ENCODE assay signal across 8 cellular contexts in genomic region chr17:58337126-58337599, GRCh38. TPM values are rescaled to one million over a fixed set of nuclear protein-coding genes. Genes with fewer than 3 reads are reported as not detected.
DNase-seq lines count a peak whose midpoint lies in the region; ATAC-seq, FAIRE-seq and TF ChIP-seq lines count a peak whose summit lies in the region.

No MANE protein-coding gene starts in this region.

- peaks cover 7% of the 10 kb centered on the region for H3K36me3 Mint-ChIP-seq in T-helper 17 cell (ENCODE audit: low read depth)

- no peak overlapping the region for H3K23ac ChIP-seq in H1 (ENCODE audit: insufficient read length)

- TF ChIP-seq CTCF in GM12875 (IDR thresholded peaks at IDR 0.05; ENCODE audit: borderline replicate concordance, insufficient read depth, low read depth, low read length), result no peak
- TF ChIP-seq CTCF in H1 (IDR thresholded peaks at IDR 0.05; ENCODE audit: control extremely low read depth in 1 of 3, insufficient read depth in 1 of 3, low read depth in 1 of 3, low read length in 3 of 3), result no peak
- TF ChIP-seq CTCF in lower leg skin (IDR thresholded peaks at IDR 0.05), result no peak

- H2BK12ac ChIP-seq in H1 (ENCODE audit: low read depth, low read length), result peak overlapping the region; percentile 96

- no peak overlapping the region for H2AFZ ChIP-seq in H1 (ENCODE audit: low read length)

- H3K9me3 ChIP-seq in T-helper 17 cell (ENCODE audit: control insufficient read depth, low read length, poor library complexity, severe bottlenecking) (no peaks in the 10 kb centered on the region), H1 (ENCODE audit: insufficient read depth in 2 of 2, low read depth in 1 of 2, low read length in 1 of 2) (no peaks in the 10 kb centered on the region), small intestine (ENCODE audit: control insufficient read depth, low read depth) (no peaks in the 10 kb centered on the region)

- H2BK20ac ChIP-seq in H1 (ENCODE audit: low read length), result peak overlapping the region; percentile 53; the same call in 1 of the 2 replicates

- TF ChIP-seq RAD21 in H1 (IDR thresholded peaks at IDR 0.05 in 1 of 2, conservative IDR thresholded peaks at IDR 0.05 in 1 of 2; ENCODE audit: low read depth in 2 of 2, low read length in 2 of 2), result no peak

- H3K4me2 ChIP-seq in H1 (ENCODE audit: insufficient read depth in 1 of 2, low read depth in 2 of 2, low read length in 2 of 2), result peak overlapping the region in 1 of 2 experiments; percentile 15; a peak in 1 of 4 replicates

- H3K79me2 ChIP-seq in H1 (ENCODE audit: control insufficient read depth in 1 of 2, insufficient read depth in 2 of 2, low read length in 2 of 2), result no peaks in the 10 kb centered on the region

- peak overlapping the region; percentile 100 for H3K4me3 Mint-ChIP-seq in T-helper 17 cell

- no peaks in the 10 kb centered on the region for H3K23me2 ChIP-seq in H1 (ENCODE audit: low read depth, low read length)

- peaks cover 77% of the 10 kb centered on the region for H3K4me1 Mint-ChIP-seq in T-helper 17 cell

- H3K36me3 ChIP-seq in H1 (ENCODE audit: control insufficient read depth in 2 of 4, insufficient read depth in 4 of 4, low read length in 3 of 4), result no peaks in the 10 kb centered on the region
- H3K36me3 ChIP-seq in small intestine (ENCODE audit: control insufficient read depth in 2 of 2, insufficient read depth in 2 of 2, low read length in 2 of 2), result no peaks in the 10 kb centered on the region

- no peaks in the 10 kb centered on the region for H3K27me3 Mint-ChIP-seq in T-helper 17 cell

- intact Hi-C loops in lower leg skin (cut with DNase I; ENCODE audit: low total_unique reads), result no loop called here

- H3K79me1 ChIP-seq in H1 (ENCODE audit: low read depth, low read length), result no peaks in the 10 kb centered on the region

- WGBS in H1 (ENCODE audit: extremely low coverage in 1 of 2, insufficient coverage in 1 of 2, insufficient read length in 1 of 2, insufficient replicate concordance in 2 of 2, low coverage in 1 of 2, low lambda C conversion rate in 2 of 2, missing lambda C conversion rate in 1 of 2), 2 experiments, result 81% methylated on average over 7 of the region's 7 CpGs; no CpG with 5 or more reads in 1 of the 2 experiments
- WGBS in small intestine, 3 donors, result 4 to 26% (median 4%) methylated on average over 7 of the region's 7 CpGs
- WGBS in lower leg skin, 2 donors, result 44 to 50% methylated on average over 7 of the region's 7 CpGs

- DNase-seq in T-helper 17 cell (peak in 1 of 3 donors; percentile 46), H1 (ENCODE audit: low read depth in 1 of 2, low spot score in 2 of 2) (no peak), small intestine (no peak), hepatic stellate cell (ENCODE audit: low spot score) (no peak), lower leg skin (ENCODE audit: low spot score in 2 of 2) (no peak)

- H3K9ac ChIP-seq in H1 (replicated peaks in 1 of 4; ENCODE audit: extremely low read depth in 1 of 4, low read depth in 3 of 4, low read length in 3 of 4), result peak overlapping the region in 1 of 4 experiments; percentile 39; a peak in 2 of 7 replicates

- H3K4me3 ChIP-seq in GM12875 (ENCODE audit: low read depth, low read length) (peak overlapping the region; percentile 62), H1 (ENCODE audit: extremely low read depth in 1 of 4, insufficient read depth in 2 of 4, low read depth in 3 of 4, low read length in 4 of 4) (peak overlapping the region in 1 of 4 experiments; percentile 36; a peak in 1 of 8 replicates), small intestine (ENCODE audit: low read depth in 1 of 2, low read length in 2 of 2) (peak overlapping the region in 1 of 2 donors; percentile 27), lower leg skin (ENCODE audit: low read depth, poor library complexity, severe bottlenecking) (no peak overlapping the region)

- no peak for TF ChIP-seq EP300 in H1 (IDR thresholded peaks at IDR 0.05; ENCODE audit: borderline replicate concordance in 1 of 2, low read depth in 2 of 2, low read length in 2 of 2)

- H3K27me3 ChIP-seq in H1 (replicated peaks in 1 of 4; ENCODE audit: control insufficient read depth in 3 of 4, extremely low read depth in 1 of 4, insufficient read depth in 3 of 4, low read length in 3 of 4) (peaks cover 0 to 2% (median 0%) of the 10 kb centered on the region in 4 experiments; a peak in 3 of 7 replicates), small intestine (ENCODE audit: control insufficient read depth in 2 of 2, insufficient read depth in 2 of 2, low read length in 2 of 2) (no peaks in the 10 kb centered on the region)

- H3K4me1 ChIP-seq in H1 (replicated peaks in 1 of 4; ENCODE audit: control insufficient read depth in 3 of 4, insufficient read depth in 4 of 4, low read length in 3 of 4) (peaks cover 4 to 26% (median 21%) of the 10 kb centered on the region in 4 experiments), small intestine (ENCODE audit: control insufficient read depth in 2 of 2, insufficient read depth in 1 of 2, low read depth in 1 of 2, low read length in 1 of 2) (peaks cover 0 to 4% of the 10 kb centered on the region in 2 donors)

- H4K91ac ChIP-seq in H1 (replicated peaks; ENCODE audit: insufficient read length, low read length), result peak overlapping the region; percentile 78

- peak overlapping the region; percentile 48; the same call in 1 of the 2 replicates for H2BK15ac ChIP-seq in H1 (ENCODE audit: low read length)

- POLR2A ChIA-PET in H1 (lab: Charles Lee; ENCODE audit: partially characterized antibody), result interaction anchor here (0.7 to 11.3 kb wide), 8 partner anchors 10 to 110 kb away, joined by 3 to 149 read pairs (median 6); partner anchors contain the start of genes SUPT4H1 and TSPOAP1

- CTCF ChIA-PET in H1 (lab: Charles Lee; ENCODE audit: partially characterized antibody), result interaction anchor here (1.0 to 18.5 kb wide), 14 partner anchors 9 to 109 kb away, joined by 3 to 384 read pairs (median 4); partner anchors contain the start of genes RNF43, SUPT4H1 and TSPOAP1

- peak overlapping the region; percentile 100 for H3K27ac Mint-ChIP-seq in T-helper 17 cell

- H4K8ac ChIP-seq in H1 (ENCODE audit: extremely low read depth, insufficient read depth, low read length), result peak overlapping the region; percentile 93; the same call in 1 of the 2 replicates

- no peak overlapping the region for H3K14ac ChIP-seq in H1 (ENCODE audit: insufficient read length)

- peak overlapping the region; percentile 40 for H3K4ac ChIP-seq in H1 (replicated peaks; ENCODE audit: insufficient read length, low read depth, low read length)

- H4K20me1 ChIP-seq in H1 (replicated peaks in 1 of 2; ENCODE audit: control insufficient read depth in 1 of 2, insufficient read depth in 2 of 2, low read length in 2 of 2), result no peaks in the 10 kb centered on the region

- no peak overlapping the region for H3K56ac ChIP-seq in H1 (replicated peaks; ENCODE audit: insufficient read length, low read depth, low read length)

- peak overlapping the region; percentile 12 for H2BK120ac ChIP-seq in H1 (replicated peaks; ENCODE audit: low read depth, low read length)

- no peak for TF ChIP-seq POLR2A in H1 (IDR thresholded peaks at IDR 0.05; ENCODE audit: control extremely low read depth in 1 of 2, low read depth in 2 of 2, low read length in 2 of 2)
- no peak for TF ChIP-seq POLR2A in lower leg skin (IDR thresholded peaks at IDR 0.05)

- H3K18ac ChIP-seq in H1 (ENCODE audit: extremely low read depth, low read length), result peak overlapping the region; percentile 34

- ATAC-seq in T-helper 17 cell (peak; percentile 21), HG02588 (IDR thresholded peaks at IDR 0.05; ENCODE audit: unreplicated experiment) (no peak), HG02938 (IDR thresholded peaks at IDR 0.05; ENCODE audit: unreplicated experiment) (no peak)

- FAIRE-seq in H1 (lab: Jason Lieb, UNC), result no peak
- FAIRE-seq in small intestine (lab: Jason Lieb, UNC), result no peak

- H4K5ac ChIP-seq in H1 (ENCODE audit: insufficient read length, low read depth, low read length), result peak overlapping the region; percentile 58

- H2AK5ac ChIP-seq in H1 (ENCODE audit: low read depth, low read length), result peak overlapping the region; percentile 32

- H2BK5ac ChIP-seq in H1 (ENCODE audit: low read depth, low read length), result peak overlapping the region; percentile 8; the same call in 1 of the 2 replicates

- H3K27ac ChIP-seq in H1 (ENCODE audit: low read depth, low read length) (peak overlapping the region; percentile 64; the same call in 1 of the 2 replicates), small intestine (ENCODE audit: low read depth in 1 of 2, low read length in 1 of 2) (peak overlapping the region; percentile 75 to 98)

RNA-seq across cellular contexts. Expression of gene TSPOAP1, which starts 8.6 kb away (rescaled TPM):
- total RNA-seq in T-helper 17 cell, result 10 to 100 TPM; 30.5 to 32.8 TPM
- total RNA-seq in H1 (2021; fragmentation: NEBNext Ultra II Directional; extraction: Animal tissue kit (Norgen Biotek cat#: 25700)), result 9.2 and 9.8 TPM in 2 replicates
- polyA plus RNA-seq in H1 (2011; rRNA removed), result 7.6 and 9.8 TPM in 2 replicates
- 13.8 TPM for polyA plus RNA-seq in H1 (2011; cell fraction: cytosol; rRNA removed)
- polyA plus RNA-seq in H1 (2011; cell fraction: nucleus; rRNA removed), result 69.7 TPM
- 14.7 to 18.9 TPM (median 15.9 TPM) in 4 replicates for polyA plus RNA-seq in H1 (2012, experiment 1 of 2)
- polyA plus RNA-seq in H1 (2012, experiment 2 of 2), result 6.2 TPM
- 4.8 TPM for polyA plus RNA-seq in H1 (2013, experiment 1 of 2)
- polyA plus RNA-seq in H1 (2013, experiment 2 of 2), result 4.1 TPM
- 2.9 and 6.6 TPM in 2 replicates for polyA minus RNA-seq in H1 (2011; rRNA and poly(A)+ RNA removed)
- 5.8 TPM for polyA minus RNA-seq in H1 (2011; cell fraction: cytosol; rRNA and poly(A)+ RNA removed)
- polyA minus RNA-seq in H1 (2011; cell fraction: nucleus; rRNA and poly(A)+ RNA removed), result 8.9 TPM
- 1 to 10 TPM in 2 of 3 donors, under 1 TPM in 1; 0.89 to 3.1 (median 2.2) TPM for polyA plus RNA-seq in small intestine
- total RNA-seq in lower leg skin, result 10 to 100 TPM in 1 of 4 donors, 1 to 10 TPM in 3; 8.2 to 18.3 (median 8.8) TPM

RNA-seq across cellular contexts. Expression of gene SUPT4H1, which starts 14.8 kb away (rescaled TPM):
- 10 to 100 TPM; 41.3 to 50.6 TPM for total RNA-seq in T-helper 17 cell
- 103 and 112 TPM in 2 replicates for total RNA-seq in H1 (2021; fragmentation: NEBNext Ultra II Directional; extraction: Animal tissue kit (Norgen Biotek cat#: 25700))
- 115 and 143 TPM in 2 replicates for polyA plus RNA-seq in H1 (2011; rRNA removed)
- 144 TPM for polyA plus RNA-seq in H1 (2011; cell fraction: cytosol; rRNA removed)
- 67.4 TPM for polyA plus RNA-seq in H1 (2011; cell fraction: nucleus; rRNA removed)
- 166 to 180 TPM (median 170 TPM) in 4 replicates for polyA plus RNA-seq in H1 (2012, experiment 1 of 2)
- polyA plus RNA-seq in H1 (2012, experiment 2 of 2), result 181 TPM
- polyA plus RNA-seq in H1 (2013, experiment 1 of 2), result 66.5 TPM
- 66.6 TPM for polyA plus RNA-seq in H1 (2013, experiment 2 of 2)
- polyA minus RNA-seq in H1 (2011; rRNA and poly(A)+ RNA removed), result 73.5 and 87.0 TPM in 2 replicates
- polyA minus RNA-seq in H1 (2011; cell fraction: cytosol; rRNA and poly(A)+ RNA removed), result 50.8 TPM
- 33.5 TPM for polyA minus RNA-seq in H1 (2011; cell fraction: nucleus; rRNA and poly(A)+ RNA removed)
- polyA plus RNA-seq in small intestine, result 10 to 100 TPM; 70.3 to 79.8 (median 79.6) TPM
- total RNA-seq in lower leg skin, result 10 to 100 TPM; 49.5 to 89.7 (median 57.5) TPM

RNA-seq across cellular contexts. Expression of gene MPO, which starts 56.4 kb away (rescaled TPM):
- total RNA-seq in T-helper 17 cell, result under 1 TPM in 1 of 2 donors, not detected in 1; 0.07 TPM
- 0.74 TPM in 1 of 2 replicates, not detected in the other for total RNA-seq in H1 (2021; fragmentation: NEBNext Ultra II Directional; extraction: Animal tissue kit (Norgen Biotek cat#: 25700))
- polyA plus RNA-seq in H1 (2011; rRNA removed), result 0.06 and 0.13 TPM in 2 replicates
- polyA plus RNA-seq in H1 (2011; cell fraction: cytosol; rRNA removed), result 0.08 TPM
- 0.61 TPM for polyA plus RNA-seq in H1 (2011; cell fraction: nucleus; rRNA removed)
- polyA plus RNA-seq in H1 (2012, experiment 1 of 2), result not detected in 4 replicates
- 0.04 TPM for polyA plus RNA-seq in H1 (2012, experiment 2 of 2)
- 0.04 TPM for polyA plus RNA-seq in H1 (2013, experiment 1 of 2)
- polyA plus RNA-seq in H1 (2013, experiment 2 of 2), result 0.09 TPM
- polyA minus RNA-seq in H1 (2011; rRNA and poly(A)+ RNA removed), result not detected in 2 replicates
- not detected for polyA minus RNA-seq in H1 (2011; cell fraction: cytosol; rRNA and poly(A)+ RNA removed)
- polyA minus RNA-seq in H1 (2011; cell fraction: nucleus; rRNA and poly(A)+ RNA removed), result not detected
- under 1 TPM in 1 of 3 donors, not detected in 2; 0.12 TPM for polyA plus RNA-seq in small intestine
- under 1 TPM in 1 of 4 donors, not detected in 3; 0.10 TPM for total RNA-seq in lower leg skin
